8 cellular contexts compared by ENCODE assay signal in the genomic region with DNA sequence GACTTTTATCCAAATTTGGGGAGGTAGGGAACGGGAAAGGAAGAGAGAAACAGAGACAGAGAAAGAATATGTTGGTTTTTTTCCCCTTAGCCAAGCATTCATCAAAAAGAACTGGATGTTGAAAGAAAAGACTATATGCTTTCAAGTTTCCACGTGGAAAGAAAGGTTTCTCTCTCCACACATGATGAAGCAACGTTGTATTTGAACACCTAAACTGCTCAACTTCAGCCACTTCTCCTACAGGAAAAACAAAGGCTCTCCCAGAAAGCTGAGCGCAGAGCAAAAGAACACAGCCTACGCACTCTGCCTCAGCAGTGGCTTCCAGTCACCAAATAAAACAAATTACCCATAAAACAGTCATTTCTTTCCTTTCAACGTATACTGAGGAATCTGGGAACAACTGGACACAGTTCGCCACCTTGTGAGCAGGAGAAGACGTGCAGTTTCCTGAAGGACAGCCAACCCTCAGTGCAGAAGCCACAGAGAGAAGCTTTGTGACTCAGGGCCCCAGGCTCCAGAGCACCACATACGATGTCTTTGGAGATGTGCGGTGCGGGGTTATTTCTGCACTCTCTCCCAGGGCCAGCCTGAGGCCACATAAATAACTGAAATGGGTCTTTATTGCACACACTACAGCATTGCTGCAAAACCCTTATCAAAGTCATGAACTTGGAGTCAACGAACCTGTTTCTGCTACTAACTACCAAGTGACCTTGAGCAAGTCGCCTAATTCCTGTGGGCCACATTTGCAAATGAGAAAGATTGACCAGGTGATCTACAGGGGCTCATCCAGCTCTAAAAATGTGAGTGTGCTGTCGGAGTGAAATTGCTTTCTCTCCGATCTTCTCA. TPM values are rescaled to one million over a fixed set of nuclear protein-coding genes. Genes with fewer than 3 reads are reported as not detected.
A peak's percentile ranks its signal among the peaks of the same experiment; 100 is the strongest.
DNase-seq lines count a peak whose midpoint lies in the region; ATAC-seq and TF ChIP-seq lines count a peak whose summit lies in the region.

No MANE protein-coding gene starts in this region.

- ATAC-seq in HG02610 (IDR thresholded peaks at IDR 0.05; ENCODE audit: unreplicated experiment) (peak; percentile 68), thoracic aorta (ENCODE audit: insufficient number of reproducible peaks, low FRiP score, low read depth) (no peak)

- H3K27ac ChIP-seq in thoracic aorta = no peak overlapping the region
- no peak overlapping the region for H3K27ac ChIP-seq in caudate nucleus (ENCODE audit: low read depth, low read length)

- no peak overlapping the region for H3K4me3 ChIP-seq in AG10803 (ENCODE audit: low read length)
- H3K4me3 ChIP-seq in thoracic aorta = no peak overlapping the region

- DNase-seq in AG10803 (ENCODE audit: low read depth) (peak; percentile 59), NCI-H1105 treated with DMSO at 0.1 percent for 48 hours (lab: John Stamatoyannopoulos, UW) (peak; percentile 55), iPS DF 4.7 (ENCODE audit: extremely low read depth, low spot score) (peak; percentile 56), thoracic aorta (ENCODE audit: low spot score) (no peak), caudate nucleus (lab: John Stamatoyannopoulos, UW) (no peak)
- DNase-seq in activated CD4-positive, alpha-beta T cell treated with anti-CD3 and anti-CD28 coated beads, Interleukin-2, amount 50 U/mL, for 48 hours = peak; percentile 55 to 70

- H3K9me3 ChIP-seq in thoracic aorta = no peaks in the 10 kb centered on the region

- no peaks in the 10 kb centered on the region for H3K4me1 ChIP-seq in thoracic aorta (ENCODE audit: control insufficient read depth in 1 of 2, low read depth in 2 of 2)

- TF ChIP-seq CTCF in AG10803 (conservative IDR thresholded peaks at IDR 0.05; ENCODE audit: low read length) (peak; percentile 62), GM12874 (IDR thresholded peaks at IDR 0.05; ENCODE audit: insufficient read depth, low read depth, low read length) (peak; percentile 49), thoracic aorta (IDR thresholded peaks at IDR 0.05) (peak; percentile 24)

- no peaks in the 10 kb centered on the region for H3K27me3 ChIP-seq in thoracic aorta (replicated peaks; ENCODE audit: insufficient read depth)

- H3K36me3 ChIP-seq in thoracic aorta = no peaks in the 10 kb centered on the region

RNA-seq across cellular contexts. Expression of a gene that starts 10.1 kb away (rescaled TPM):
- total RNA-seq in thoracic aorta = not detected

RNA-seq across cellular contexts. Expression of a gene that starts 48.0 kb away (rescaled TPM):
- total RNA-seq in thoracic aorta = not detected

RNA-seq across cellular contexts. Expression of a gene that starts 50.3 kb away (rescaled TPM):
- total RNA-seq in thoracic aorta = 10 to 100 TPM; 24.0 to 30.8 TPM

Comparison
In these comparisons a context has a peak if more than half of its experiments do, and no peak if none do; other contexts are left out.
1. DNase-seq: peak in AG10803 (single experiment), NCI-H1105 treated with DMSO at 0.1 percent for 48 hours (single experiment), activated CD4-positive, alpha-beta T cell treated with anti-CD3 and anti-CD28 coated beads, Interleukin-2, amount 50 U/mL, for 48 hours (2 of 2) and iPS DF 4.7 (single experiment); none in thoracic aorta (single experiment) and caudate nucleus (0 of 61).
2. Peak in every context shown above with its lines, with median percentiles within 50 percentile points of each other: CTCF ChIP-seq.